Comparison of ENCODE assay signal across 8 cellular contexts in the genomic region with DNA sequence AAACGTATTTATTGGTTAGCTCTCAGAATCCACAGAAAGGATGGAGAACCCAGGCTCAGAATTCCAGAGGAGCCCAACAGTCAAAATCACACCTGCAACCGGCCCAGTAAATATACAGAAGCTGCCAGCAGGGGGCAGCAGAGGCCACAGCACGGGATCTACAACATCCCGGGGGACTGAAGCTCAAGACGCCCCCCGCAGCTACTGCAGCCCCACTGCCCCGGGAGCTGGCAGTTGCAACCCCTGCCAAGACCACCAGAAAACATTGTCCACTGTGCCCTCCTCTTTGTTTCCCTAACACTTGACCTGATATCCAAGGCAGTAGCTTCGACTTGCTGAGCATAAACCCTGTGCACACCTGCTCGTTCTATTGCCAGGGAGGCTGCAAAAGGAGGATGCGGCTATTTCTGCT. TPM values are rescaled to one million over a fixed set of nuclear protein-coding genes. Genes with fewer than 3 reads are reported as not detected.
A peak's percentile ranks its signal among the peaks of the same experiment; 100 is the strongest.
DNase-seq lines count a peak whose midpoint lies in the region; TF ChIP-seq lines count a peak whose summit lies in the region.
"Not testable (repeated sequence)": the region's sequence is repeated elsewhere in the genome, so short reads cannot be mapped to it uniquely, and the experiment has no call there.

No MANE protein-coding gene starts in this region.

- not testable (repeated sequence) for H3K4me1 ChIP-seq in OCI-LY1 (ENCODE audit: insufficient read depth, low read length, severe bottlenecking)

- H3K4me3 ChIP-seq in OCI-LY1 (ENCODE audit: low read depth, low read length, poor library complexity, severe bottlenecking); retinal pigment epithelial cell (ENCODE audit: low read length): not testable (repeated sequence)

- H3K4me3 Mint-ChIP-seq in activated CD4-positive, alpha-beta memory T cell treated with anti-CD3 and anti-CD28 coated beads, Interleukin-2, amount 10 ng/mL, durations not matched to agents 7 days and 5 days; MCF 10A (ENCODE audit: unreplicated experiment): not testable (repeated sequence)

- CTCF ChIA-PET in activated CD4-positive, alpha-beta memory T cell treated with anti-CD3 and anti-CD28 coated beads, Interleukin-2, amount 10 ng/mL, durations not matched to agents 7 days and 5 days (lab: Charles Lee) = interaction anchor here (0.9 to 1.8 kb wide), 15 partner anchors 10 to 330 kb away, joined by 3 to 6 read pairs (median 4); a partner anchor contains a TSS
- CTCF ChIA-PET in MCF 10A (lab: Yijun Ruan, JAX) = interaction anchor here (0.6 to 5.0 kb wide), 22 partner anchors 9 to 866 kb away, joined by 3 to 48 read pairs (median 3); a partner anchor contains a TSS

- not testable (repeated sequence) for H3K9me3 Mint-ChIP-seq in activated CD4-positive, alpha-beta memory T cell treated with anti-CD3 and anti-CD28 coated beads, Interleukin-2, amount 10 ng/mL, durations not matched to agents 7 days and 5 days; MCF 10A (ENCODE audit: unreplicated experiment)

- not testable (repeated sequence) for H3K9ac ChIP-seq in OCI-LY1 (ENCODE audit: low read length)

- H3K9me3 ChIP-seq in OCI-LY1 (ENCODE audit: low read length) = not testable (repeated sequence)

- not testable (repeated sequence) for H3F3A ChIP-seq in OCI-LY1 (ENCODE audit: insufficient read depth, low read length)

- TF ChIP-seq RAD21 in Ishikawa (IDR thresholded peaks at IDR 0.05; ENCODE audit: low read depth) = peak; percentile 38; the same call in 1 of the 2 replicates

- not testable (repeated sequence) for H3K9me2 ChIP-seq in OCI-LY1 (ENCODE audit: low read depth, low read length)

- POLR2A ChIA-PET in activated CD4-positive, alpha-beta memory T cell treated with anti-CD3 and anti-CD28 coated beads, Interleukin-2, amount 10 ng/mL, durations not matched to agents 7 days and 5 days (lab: Charles Lee) = not testable (repeated sequence)
- POLR2A ChIA-PET in MCF 10A (lab: Yijun Ruan, JAX) = interaction anchor here (0.8 to 1.1 kb wide), 2 partner anchors 24 to 44 kb away, joined by 3 read pairs; no protein-coding TSS in a partner anchor

- H3K4me2 ChIP-seq in OCI-LY1 (ENCODE audit: low read length) = peak overlapping the region; percentile 30; the same call in 1 of the 2 replicates

- not testable (repeated sequence) for H3K36me3 ChIP-seq in OCI-LY1 (ENCODE audit: insufficient read depth, low read length)

- not testable (repeated sequence) for H4K20me1 ChIP-seq in OCI-LY1 (ENCODE audit: insufficient read depth, low read length)

- peak; percentile 6 for DNase-seq in DMS79 (lab: John Stamatoyannopoulos, UW)
- peak; percentile 67 for DNase-seq in activated CD4-positive, alpha-beta memory T cell treated with anti-CD3 and anti-CD28 coated beads, Interleukin-2, amount 10 ng/mL, durations not matched to agents 7 days and 5 days
- peak; percentile 24 for DNase-seq in MCF 10A (ENCODE audit: unreplicated experiment)
- DNase-seq in iPS-NIHi11 (ENCODE audit: low spot score) = peak; percentile 32
- DNase-seq in retinal pigment epithelial cell (ENCODE audit: low read depth) = not testable (repeated sequence)
- DNase-seq in substantia nigra (lab: John Stamatoyannopoulos, UW) = peak in 35 of 49 donors; percentile 9 to 74 (median 43)

- not testable (repeated sequence) for BruUV-seq in MCF 10A (replicated peaks; lab: Mats Ljungman, UMichigan)

- TF ChIP-seq CTCF in OCI-LY1 (IDR thresholded peaks at IDR 0.05; ENCODE audit: low read length) (peak; percentile 73), MCF 10A (IDR thresholded peaks at IDR 0.05; ENCODE audit: unreplicated experiment) (peak; percentile 69), retinal pigment epithelial cell (conservative IDR thresholded peaks at IDR 0.05; ENCODE audit: low read depth, low read length) (peak; percentile 52)

- H3K27ac Mint-ChIP-seq in activated CD4-positive, alpha-beta memory T cell treated with anti-CD3 and anti-CD28 coated beads, Interleukin-2, amount 10 ng/mL, durations not matched to agents 7 days and 5 days; MCF 10A (ENCODE audit: low read depth, unreplicated experiment): not testable (repeated sequence)

- intact Hi-C loops in MCF 10A (cut with micrococcal nuclease) = loop anchor here (1.0 kb wide), 1 partner anchor 67 kb away; no protein-coding TSS in a partner anchor

- H3K27me3 ChIP-seq in OCI-LY1 (ENCODE audit: insufficient read depth, low read length) = not testable (repeated sequence)

- H3K27me3 Mint-ChIP-seq in activated CD4-positive, alpha-beta memory T cell treated with anti-CD3 and anti-CD28 coated beads, Interleukin-2, amount 10 ng/mL, durations not matched to agents 7 days and 5 days = peaks cover 23% of the 10 kb centered on the region
- peaks cover 11% of the 10 kb centered on the region for H3K27me3 Mint-ChIP-seq in MCF 10A (ENCODE audit: insufficient read depth, unreplicated experiment)

- H3K79me2 ChIP-seq in OCI-LY1 (ENCODE audit: insufficient read depth, low read length) = not testable (repeated sequence)

- not testable (repeated sequence) for H3K27ac ChIP-seq in OCI-LY1 (ENCODE audit: low read depth, low read length, poor library complexity, severe bottlenecking); substantia nigra (ENCODE audit: low read depth, low read length, poor library complexity, severe bottlenecking)

- H3K36me3 Mint-ChIP-seq in activated CD4-positive, alpha-beta memory T cell treated with anti-CD3 and anti-CD28 coated beads, Interleukin-2, amount 10 ng/mL, durations not matched to agents 7 days and 5 days (ENCODE audit: low read depth); MCF 10A (ENCODE audit: insufficient read depth, unreplicated experiment): not testable (repeated sequence)

- H2AFZ ChIP-seq in OCI-LY1 (ENCODE audit: low read length) = not testable (repeated sequence)

- H3K4me1 Mint-ChIP-seq in activated CD4-positive, alpha-beta memory T cell treated with anti-CD3 and anti-CD28 coated beads, Interleukin-2, amount 10 ng/mL, durations not matched to agents 7 days and 5 days = not testable (repeated sequence)
- peaks cover 13% of the 10 kb centered on the region for H3K4me1 Mint-ChIP-seq in MCF 10A (ENCODE audit: insufficient read depth, unreplicated experiment)

- not testable (repeated sequence) for TF ChIP-seq EP300 in Ishikawa (IDR thresholded peaks at IDR 0.05; ENCODE audit: borderline replicate concordance)

RNA-seq across cellular contexts. Expression of a gene that starts 4.0 kb away (rescaled TPM):
- total RNA-seq in activated CD4-positive, alpha-beta memory T cell treated with anti-CD3 and anti-CD28 coated beads, Interleukin-2, amount 10 ng/mL, durations not matched to agents 7 days and 5 days = not detected
- total RNA-seq in MCF 10A (2022) = 0.58 and 0.59 TPM in 2 replicates

RNA-seq across cellular contexts. Expression of a gene that starts 35.6 kb away (rescaled TPM):
- 10 to 100 TPM; 63.1 to 65.5 TPM for total RNA-seq in activated CD4-positive, alpha-beta memory T cell treated with anti-CD3 and anti-CD28 coated beads, Interleukin-2, amount 10 ng/mL, durations not matched to agents 7 days and 5 days
- 80.2 and 86.2 TPM in 2 replicates for total RNA-seq in MCF 10A (2022)

RNA-seq across cellular contexts. Expression of a gene that starts 50.4 kb away (rescaled TPM):
- total RNA-seq in activated CD4-positive, alpha-beta memory T cell treated with anti-CD3 and anti-CD28 coated beads, Interleukin-2, amount 10 ng/mL, durations not matched to agents 7 days and 5 days = not detected
- not detected in 2 replicates for total RNA-seq in MCF 10A (2022)
